13 cellular contexts compared by ENCODE assay signal in genomic region chr11:71418643-71419042, GRCh38. TPM values are rescaled to one million over a fixed set of nuclear protein-coding genes. Genes with fewer than 3 reads are reported as not detected.
DNase-seq lines count a peak whose midpoint lies in the region; ATAC-seq, FAIRE-seq and TF ChIP-seq lines count a peak whose summit lies in the region.
"Had no signal": no experiment of that assay in that cellular context is flagged by ENCODE, and none has a peak within 500 bp of the region (broad histone marks: within the 10 kb centered on the region; RNA-seq: fewer than 3 reads in every experiment).

No MANE protein-coding gene starts in this region.

- H3K27ac Mint-ChIP-seq in GM23338: no peak overlapping the region
- H3K27ac Mint-ChIP-seq: activated T-cell treated with anti-CD3 and anti-CD28 coated beads, Interleukin-2, amount 50 U/mL, for 24 hours had no signal

- no peaks in the 10 kb centered on the region; the same call in 2 of the 3 replicates for H3K9me3 Mint-ChIP-seq in GM23338
- H3K9me3 Mint-ChIP-seq: activated T-cell treated with anti-CD3 and anti-CD28 coated beads, Interleukin-2, amount 50 U/mL, for 24 hours had no signal

- peak; percentile 57 for DNase-seq in GM12891 (ENCODE audit: insufficient read length, low spot score)
- peak; percentile 47 for DNase-seq in globus pallidus (ENCODE audit: low spot score)
- no peak for DNase-seq in GM23338 (ENCODE audit: low spot score)
- no peak for DNase-seq in H4 (ENCODE audit: low spot score)
- no peak for DNase-seq in SW480 (ENCODE audit: low spot score)
- no peak for DNase-seq in cerebellar nuclear complex (lab: John Stamatoyannopoulos, UW)
- DNase-seq: activated T-cell treated with anti-CD3 and anti-CD28 coated beads, Interleukin-2, amount 50 U/mL, for 24 hours; left cardiac atrium; pancreas; T-helper 2 cell; uterus had no signal

- H3K9me2 ChIP-seq in GM23338 (ENCODE audit: insufficient read depth): peaks cover 3% of the 10 kb centered on the region; the same call in 1 of the 2 replicates

- H3K4me1 ChIP-seq in GM23338 (ENCODE audit: insufficient read depth): no peaks in the 10 kb centered on the region
- H3K4me1 ChIP-seq: pancreas, uterus had no signal

- H3K4me3 ChIP-seq in GM23338: no peak overlapping the region
- H3K4me3 ChIP-seq: pancreas, uterus had no signal

- H3K27me3 Mint-ChIP-seq in GM23338 (ENCODE audit: insufficient read depth, low read depth, poor library complexity): peaks cover 6% of the 10 kb centered on the region

- TF ChIP-seq POLR2A in GM12891 (IDR thresholded peaks at IDR 0.05; ENCODE audit: low read depth, low read length): no peak

- H2AFZ ChIP-seq in GM23338: no peak overlapping the region

- no peaks in the 10 kb centered on the region for H3K36me3 Mint-ChIP-seq in GM23338 (ENCODE audit: low read depth)

- ATAC-seq in GM19395 (IDR thresholded peaks at IDR 0.05; ENCODE audit: unreplicated experiment) (peak; percentile 84), HG03135 (IDR thresholded peaks at IDR 0.05; ENCODE audit: unreplicated experiment) (peak; percentile 73), GM23338 (no peak)
- ATAC-seq: pancreas had no signal

- no peaks in the 10 kb centered on the region for H3K36me3 ChIP-seq in GM23338 (ENCODE audit: insufficient read depth)
- H3K36me3 ChIP-seq: pancreas, uterus had no signal

- no peaks in the 10 kb centered on the region for H4K20me1 ChIP-seq in GM23338 (replicated peaks; ENCODE audit: insufficient read depth)

- no peaks in the 10 kb centered on the region for H3K27me3 ChIP-seq in GM23338 (ENCODE audit: insufficient read depth)
- H3K27me3 ChIP-seq: pancreas, uterus had no signal

- peak; percentile 96 for FAIRE-seq in GM12891 (lab: Jason Lieb, UNC)
- FAIRE-seq: pancreas had no signal

- H3K27ac ChIP-seq in GM23338 (ENCODE audit: low read depth): no peak overlapping the region
- H3K27ac ChIP-seq: pancreas, uterus had no signal

- H3F3A ChIP-seq in GM23338 (replicated peaks; ENCODE audit: low read depth): no peaks in the 10 kb centered on the region

- H3K4me1 Mint-ChIP-seq in GM23338: no peaks in the 10 kb centered on the region; the same call in 2 of the 3 replicates

- H3K4me2 ChIP-seq in GM23338: no peak overlapping the region

- no peaks in the 10 kb centered on the region for H3K79me2 ChIP-seq in GM23338 (replicated peaks; ENCODE audit: insufficient read depth)

- no peak for TF ChIP-seq CTCF in GM23338 (conservative IDR thresholded peaks at IDR 0.05; ENCODE audit: low read depth in 2 of 2)

- H3K4me3 Mint-ChIP-seq in GM23338: no peak overlapping the region
- H3K4me3 Mint-ChIP-seq: activated T-cell treated with anti-CD3 and anti-CD28 coated beads, Interleukin-2, amount 50 U/mL, for 24 hours had no signal

TF ChIP-seq in GM12891, 5 proteins besides CTCF, POLR2A, EP300 and RAD21:
- TF ChIP-seq SPI1 (IDR thresholded peaks at IDR 0.05; ENCODE audit: low read depth, low read length) (no peak), POU2F2 (IDR thresholded peaks at IDR 0.05; ENCODE audit: low read depth, low read length) (no peak)

TF ChIP-seq in GM23338, 12 proteins besides CTCF, POLR2A, EP300 and RAD21 (continues in another document):
- no peak for TF ChIP-seq POLR2AphosphoS5 (IDR thresholded peaks at IDR 0.05; ENCODE audit: low read depth)
- TF ChIP-seq STAT1 (IDR thresholded peaks at IDR 0.05; ENCODE audit: unreplicated experiment): no peak
- TF ChIP-seq EZH2 (IDR thresholded peaks at IDR 0.05; ENCODE audit: low read depth, unreplicated experiment): no peak
- TF ChIP-seq ZNF331 (CRISPR knock-in tag; IDR thresholded peaks at IDR 0.05; ENCODE audit: low read depth): no peak
- TF ChIP-seq JUNB (IDR thresholded peaks at IDR 0.05; ENCODE audit: unreplicated experiment): no peak
- no peak for TF ChIP-seq ZNF462 (CRISPR knock-in tag; IDR thresholded peaks at IDR 0.05)
- no peak for TF ChIP-seq ETS1 (IDR thresholded peaks at IDR 0.05)
- no peak for TF ChIP-seq ZNF114 (CRISPR knock-in tag; IDR thresholded peaks at IDR 0.05)

RNA-seq across cellular contexts. Expression of gene DHCR7, which starts 29.6 kb away (rescaled TPM):
- 42.5 TPM for polyA plus RNA-seq in GM12891 (2012; ENCODE audit: low read depth, missing spikeins)
- total RNA-seq in GM23338 (2014; rRNA removed; shearing (Covaris generic)): 166 and 175 TPM in 2 replicates
- polyA plus RNA-seq in GM23338 (2016; fragmentation: Nextera tagmentation; extraction: Ambion mirVana): 84.0 and 91.3 TPM in 2 replicates
- 46.5 and 47.4 TPM in 2 replicates for total RNA-seq in H4 (2014; rRNA removed; shearing (Covaris generic))

RNA-seq across cellular contexts. Expression of gene NADSYN1, which starts 34.4 kb away (rescaled TPM):
- 84.1 TPM for polyA plus RNA-seq in GM12891 (2012; ENCODE audit: low read depth, missing spikeins)
- total RNA-seq in GM23338 (2014; rRNA removed; shearing (Covaris generic)): 50.4 and 54.9 TPM in 2 replicates
- 32.5 and 35.6 TPM in 2 replicates for polyA plus RNA-seq in GM23338 (2016; fragmentation: Nextera tagmentation; extraction: Ambion mirVana)
- total RNA-seq in H4 (2014; rRNA removed; shearing (Covaris generic)): 19.3 and 35.4 TPM in 2 replicates

Comparison
In these comparisons a context has a peak if more than half of its experiments do, and no peak if none do; other contexts are left out.
1. DNase-seq: peak in GM12891 (single experiment) and globus pallidus (single experiment); none in GM23338 (single experiment), H4 (single experiment), SW480 (single experiment) and cerebellar nuclear complex (0 of 2).